ENCODE assay signal across 28 cellular contexts in genomic region chr17:33481652-33482051, GRCh38.
"Had no signal": no experiment of that assay in that cellular context is flagged by ENCODE, and none has a peak within 500 bp of the region (broad histone marks: within the 10 kb centered on the region; RNA-seq: fewer than 3 reads in every experiment).

No MANE protein-coding gene starts in this region.

- H3K4me1 ChIP-seq: colonic mucosa, esophagus muscularis mucosa, esophagus squamous epithelium, foreskin keratinocyte, gastrocnemius medialis, gastroesophageal sphincter, heart left ventricle, heart right ventricle had no signal

- FAIRE-seq: colon, endometrium, endothelial cell of umbilical vein, frontal cortex had no signal

- H3K36me3 ChIP-seq: colonic mucosa, esophagus muscularis mucosa, esophagus squamous epithelium, gastrocnemius medialis, gastroesophageal sphincter, heart left ventricle, heart right ventricle had no signal

- H3K9me3 ChIP-seq: colonic mucosa, esophagus muscularis mucosa, esophagus squamous epithelium, gastrocnemius medialis, gastroesophageal sphincter, heart left ventricle, heart right ventricle had no signal

- H3K27me3 ChIP-seq: colonic mucosa, foreskin keratinocyte, gastrocnemius medialis had no signal

- H3K4me3 ChIP-seq: colonic mucosa, coronary artery, dorsolateral prefrontal cortex, esophagus muscularis mucosa, esophagus squamous epithelium, gastrocnemius medialis, gastroesophageal sphincter, heart left ventricle, heart right ventricle had no signal

- DNase-seq: colonic mucosa; cortex of kidney; dermis blood vessel endothelial cell; dorsolateral prefrontal cortex; effector CD4-positive, alpha-beta T cell; effector CD8-positive, alpha-beta T cell; effector memory CD4-positive, alpha-beta T cell; effector memory CD8-positive, alpha-beta T cell; endodermal cell; erythroblast; esophagus squamous epithelium; foreskin fibroblast; foreskin keratinocyte; foreskin melanocyte; gastrocnemius medialis; glutamatergic neuron; head of caudate nucleus; heart left ventricle; heart right ventricle had no signal

- H3K27ac ChIP-seq: colonic mucosa, coronary artery, dorsolateral prefrontal cortex, epithelial cell of prostate, esophagus muscularis mucosa, esophagus squamous epithelium, foreskin keratinocyte, gastrocnemius medialis, gastroesophageal sphincter, heart left ventricle, heart right ventricle had no signal

- ATAC-seq: effector memory CD8-positive, alpha-beta T cell; esophagus mucosa; foreskin keratinocyte; gastrocnemius medialis; gastroesophageal sphincter; heart left ventricle; heart right ventricle had no signal
